9 cellular contexts compared by ENCODE assay signal in the genomic region with DNA sequence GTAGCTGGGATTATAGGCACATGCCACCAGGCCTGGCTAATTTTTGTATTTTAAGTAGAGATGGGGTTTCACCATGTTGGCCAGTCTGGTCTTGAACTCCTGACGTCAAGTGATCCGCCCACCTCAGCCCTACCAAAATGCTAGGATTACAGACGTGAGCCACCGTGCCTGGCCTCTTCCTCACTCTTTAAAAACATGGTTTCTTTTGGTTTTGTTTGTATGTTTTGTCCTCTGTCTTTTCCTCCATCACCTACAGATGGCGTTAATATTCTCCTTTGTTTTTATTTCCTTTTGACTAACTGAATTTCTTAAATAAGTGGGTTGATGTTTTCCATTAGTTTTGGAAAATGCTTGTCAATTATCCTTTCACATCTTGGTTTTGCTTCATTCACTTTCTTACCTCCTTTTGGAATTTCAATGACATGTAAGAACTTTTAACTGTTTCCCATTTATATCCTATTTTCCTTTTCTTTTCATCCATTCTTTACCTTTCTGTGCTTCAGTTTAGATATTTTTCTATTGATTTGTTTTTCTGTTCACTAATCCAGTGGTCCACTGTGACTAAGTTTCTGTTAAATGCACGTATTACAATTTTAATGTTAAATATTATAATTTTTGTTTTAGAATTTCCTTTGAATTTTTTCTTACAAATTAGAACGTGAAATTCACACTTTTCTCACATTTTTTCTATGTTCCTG.
DNase-seq lines count a peak whose midpoint lies in the region; ATAC-seq and TF ChIP-seq lines count a peak whose summit lies in the region.
"Had no signal": no experiment of that assay in that cellular context is flagged by ENCODE, and none has a peak within 500 bp of the region (broad histone marks: within the 10 kb centered on the region; RNA-seq: fewer than 3 reads in every experiment).

No MANE protein-coding gene starts in this region.

- POLR2A ChIA-PET in A673 (lab: Charles Lee; ENCODE audit: low non-redundant PET): no interaction called here
- POLR2A ChIA-PET in Panc1 (lab: Charles Lee): no interaction called here

- no peak for ATAC-seq in Panc1
- no peak for ATAC-seq in GM18907 (IDR thresholded peaks at IDR 0.05; ENCODE audit: unreplicated experiment)

- in situ Hi-C loops in Panc1 (cut with HindIII; ENCODE audit: low pct_unique_long_range_greater_than_20kb, low sequenced_read_pairs): no loop called here

- H3K36me3 ChIP-seq in A673 (ENCODE audit: insufficient read depth, low read length, poor library complexity, severe bottlenecking) (no peaks in the 10 kb centered on the region), Panc1 (ENCODE audit: control insufficient read depth, insufficient read depth, low read length) (no peaks in the 10 kb centered on the region)

- intact Hi-C loops in A673 (cut with micrococcal nuclease; ENCODE audit: unreplicated experiment): no loop called here
- intact Hi-C loops in Panc1 (cut with micrococcal nuclease; ENCODE audit: unreplicated experiment): loop anchor here (2.0 kb wide), 1 partner anchor 74 kb away; no protein-coding TSS in a partner anchor

- H3K4me3 ChIP-seq in A673 (ENCODE audit: low read depth, low read length, poor library complexity, severe bottlenecking) (no peak overlapping the region), Panc1 (ENCODE audit: low read depth in 2 of 2, low read length in 2 of 2) (no peak overlapping the region), fibroblast of pulmonary artery (replicated peaks; ENCODE audit: low read depth, low read length) (no peak overlapping the region)

- DNase-seq in A673 (ENCODE audit: low spot score): peak; percentile 33
- peak; percentile 14 for DNase-seq in GM04504 (ENCODE audit: low read depth)
- DNase-seq in Panc1 (ENCODE audit: low read depth, low spot score): peak; percentile 27
- peak; percentile 64 for DNase-seq in fibroblast of pulmonary artery (ENCODE audit: low read depth)
- DNase-seq in NCI-H146 treated with DMSO at 0.1 percent for 48 hours (lab: John Stamatoyannopoulos, UW; ENCODE audit: unreplicated experiment): no peak
- no peak for DNase-seq in NCI-H2081 treated with DMSO at 0.1 percent for 48 hours (lab: John Stamatoyannopoulos, UW)
- no peak for DNase-seq in activated effector memory CD4-positive, alpha-beta T cell treated with Interleukin-2 at 50 U/mL for 16 hours
- DNase-seq: NCI-H2029 treated with DMSO at 0.1 percent for 48 hours had no signal

- no peak overlapping the region for H3K27ac ChIP-seq in A673 (ENCODE audit: low read depth, low read length, poor library complexity, severe bottlenecking)
- no peak overlapping the region for H3K27ac ChIP-seq in Panc1 (ENCODE audit: low read length)

- H3K4me1 ChIP-seq in A673 (ENCODE audit: insufficient read depth, low read length, poor library complexity, severe bottlenecking) (peaks cover 14% of the 10 kb centered on the region), Panc1 (ENCODE audit: control insufficient read depth, insufficient read depth, low read length) (no peaks in the 10 kb centered on the region; the same call in 1 of the 2 replicates)

- BruUV-seq in A673 (replicated peaks; lab: Mats Ljungman, UMichigan): no TSS peak
- no TSS peak for BruUV-seq in Panc1 (replicated peaks; lab: Mats Ljungman, UMichigan)

- H3K9me3 ChIP-seq in A673 (ENCODE audit: low read depth, low read length, poor library complexity, severe bottlenecking): no peaks in the 10 kb centered on the region
- H3K9me3 ChIP-seq in Panc1 (ENCODE audit: control insufficient read depth, insufficient read depth, low read depth, low read length): no peaks in the 10 kb centered on the region

- CTCF ChIA-PET in A673 (lab: Charles Lee): no interaction called here
- CTCF ChIA-PET in Panc1 (lab: Charles Lee): no interaction called here

- TF ChIP-seq CTCF in A673 (conservative IDR thresholded peaks at IDR 0.05; ENCODE audit: low read depth, low read length): peak; percentile 53
- TF ChIP-seq CTCF in Panc1 (IDR thresholded peaks at IDR 0.05): peak; percentile 69
- peak; percentile 58 for TF ChIP-seq CTCF in fibroblast of pulmonary artery (IDR thresholded peaks at IDR 0.05; ENCODE audit: low read length, missing control alignments)

- H3K27me3 ChIP-seq in A673 (replicated peaks; ENCODE audit: insufficient read depth, low read depth, low read length, poor library complexity): no peaks in the 10 kb centered on the region
- 0 out of 2 replicates have a peak, but pooled peaks cover 4% of the 10 kb centered on the region for H3K27me3 ChIP-seq in Panc1 (ENCODE audit: control insufficient read depth, insufficient read depth, low read length)

Comparison
In these comparisons a context has a peak if more than half of its experiments do, and no peak if none do; other contexts are left out.
1. DNase-seq: peak in A673 (single experiment), GM04504 (single experiment), Panc1 (single experiment) and fibroblast of pulmonary artery (single experiment); none in NCI-H146 treated with DMSO at 0.1 percent for 48 hours (single experiment), NCI-H2081 treated with DMSO at 0.1 percent for 48 hours (single experiment) and activated effector memory CD4-positive, alpha-beta T cell treated with Interleukin-2 at 50 U/mL for 16 hours (single experiment).
2. Peak in every context shown above with its lines, with median percentiles within 50 percentile points of each other: CTCF ChIP-seq.